Comparison of ENCODE assay signal across 10 cellular contexts in the genomic region with DNA sequence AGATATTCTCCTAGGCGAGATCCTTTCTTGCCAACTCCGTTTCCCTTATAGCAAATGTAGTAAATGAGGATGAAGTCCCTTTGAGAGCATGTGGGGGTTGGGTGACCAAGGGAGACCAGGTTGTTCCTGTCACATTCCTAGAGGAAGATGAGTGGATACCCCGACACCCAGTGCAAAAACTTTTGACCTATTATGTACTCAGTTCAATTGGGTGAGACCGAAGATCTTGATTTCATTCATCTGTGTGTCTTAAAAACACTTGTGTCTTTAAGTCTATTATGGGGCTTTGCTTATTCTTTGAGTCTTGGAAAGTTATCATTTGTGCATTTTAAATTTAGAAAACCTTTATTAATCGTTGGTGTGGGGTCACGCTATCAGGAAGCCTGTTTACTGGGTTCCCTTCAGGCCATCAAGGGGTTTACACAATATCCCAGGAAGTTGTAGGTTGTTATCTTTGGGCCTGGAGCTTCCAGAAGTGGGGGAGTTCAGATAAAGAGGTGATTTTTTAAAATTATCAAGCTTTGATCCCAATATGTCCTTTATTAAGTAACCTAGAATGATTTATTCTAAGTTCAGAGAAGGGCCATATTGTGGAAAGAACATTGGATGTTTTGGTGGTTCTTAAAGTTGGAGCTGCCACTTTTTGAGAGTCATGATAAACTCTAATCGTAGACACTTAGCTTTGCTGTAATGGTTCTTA. TPM values are rescaled to one million over a fixed set of nuclear protein-coding genes. Genes with fewer than 3 reads are reported as not detected.
DNase-seq lines count a peak whose midpoint lies in the region; ATAC-seq and TF ChIP-seq lines count a peak whose summit lies in the region.
"Had no signal": no experiment of that assay in that cellular context is flagged by ENCODE, and none has a peak within 500 bp of the region (broad histone marks: within the 10 kb centered on the region; RNA-seq: fewer than 3 reads in every experiment).

No MANE protein-coding gene starts in this region.

- peak; percentile 38 to 68 for TF ChIP-seq POLR2A in adrenal gland (IDR thresholded peaks at IDR 0.05)

- H3K36me3 ChIP-seq in HEK293 (ENCODE audit: control insufficient read depth in 2 of 2, insufficient read depth in 1 of 2, low read length in 2 of 2) (peaks cover 0 to 11% of the 10 kb centered on the region in 2 experiments; a peak in 1 of 3 replicates), adrenal gland (replicated peaks in 1 of 2) (peaks cover 0 to 17% of the 10 kb centered on the region in 2 donors)
- no peaks in the 10 kb centered on the region for H3K36me3 ChIP-seq in effector memory CD4-positive, alpha-beta T cell (ENCODE audit: control insufficient read depth, insufficient read depth, low read length)

- TF ChIP-seq CTCF in HEK293 (tag by site-specific recombination; IDR thresholded peaks at IDR 0.05) (no peak), adrenal gland (IDR thresholded peaks at IDR 0.05) (peak in 4 of 6 experiments; percentile 21 to 49 (median 28)), GM10248 (IDR thresholded peaks at IDR 0.05; ENCODE audit: control extremely low read depth, extremely low read depth, low read depth, missing control alignments) (no peak)

- intact Hi-C loops in adrenal gland (cut with DNase I), result loop anchor here in 1 of 2 donors (5.0 kb wide), 2 partner anchors 38 to 188 kb away; no protein-coding TSS in a partner anchor

- H3K9me3 ChIP-seq in HEK293 (ENCODE audit: control insufficient read depth, insufficient read depth, low read depth, low read length) (no peaks in the 10 kb centered on the region), adrenal gland (replicated peaks in 1 of 3) (no peaks in the 10 kb centered on the region)
- H3K9me3 ChIP-seq in effector memory CD4-positive, alpha-beta T cell (ENCODE audit: control insufficient read depth, low read length), result no peaks in the 10 kb centered on the region

- CTCF ChIA-PET in HEK293 (lab: Yijun Ruan, JAX), result interaction anchor here (0.7 to 7.6 kb wide), 6 partner anchors 9 to 212 kb away, joined by 3 to 85 read pairs (median 4); no protein-coding TSS in a partner anchor
- CTCF ChIA-PET in GM10248 (lab: Yijun Ruan, JAX), result interaction anchor here (1.1 to 4.2 kb wide), 8 partner anchors 9 to 202 kb away, joined by 3 to 25 read pairs (median 5); partner anchors contain the start of gene HS1BP3

- ATAC-seq in HG03342 (IDR thresholded peaks at IDR 0.05; ENCODE audit: unreplicated experiment), result no peak

- no peak overlapping the region for H3K27ac ChIP-seq in HEK293 (ENCODE audit: extremely low read depth, low read depth, low read length)
- H3K27ac ChIP-seq in adrenal gland, result peak overlapping the region; percentile 95 to 99 (median 98)
- H3K27ac ChIP-seq in skin epidermis, result peak overlapping the region in 17 of 21 experiments; percentile 38 to 100 (median 97)
- H3K27ac ChIP-seq in effector memory CD4-positive, alpha-beta T cell (ENCODE audit: insufficient read depth, low read length, poor library complexity, severe bottlenecking), result no peak overlapping the region

- POLR2A ChIA-PET in HEK293 (lab: Yijun Ruan, JAX) (interaction anchor here (0.7 to 7.6 kb wide), 14 partner anchors 10 to 202 kb away, joined by 3 to 150 read pairs (median 32); partner anchors contain the start of gene HS1BP3), GM10248 (lab: Yijun Ruan, JAX) (interaction anchor here (0.6 to 5.1 kb wide), 11 partner anchors 17 to 202 kb away, joined by 3 to 82 read pairs (median 4); partner anchors contain the start of gene HS1BP3)

- H3K4me1 ChIP-seq in HEK293 (ENCODE audit: control insufficient read depth, insufficient read depth, low read length) (peaks cover 9% of the 10 kb centered on the region), adrenal gland (replicated peaks in 1 of 2) (peaks cover 27% of the 10 kb centered on the region in 2 donors)
- peaks cover 9% of the 10 kb centered on the region for H3K4me1 ChIP-seq in effector memory CD4-positive, alpha-beta T cell (ENCODE audit: control insufficient read depth, insufficient read depth, low read length, poor library complexity, severe bottlenecking)

- DNase-seq in adrenal gland, result peak; percentile 47 to 79 (median 71)
- DNase-seq in islet precursor cell, result peak; percentile 73
- no peak for DNase-seq in NCI-H2029 (lab: John Stamatoyannopoulos, UW)
- no peak for DNase-seq in GM10248 (ENCODE audit: extremely low spot score)
- DNase-seq in effector memory CD4-positive, alpha-beta T cell, result no peak
- DNase-seq: activated naive CD4-positive, alpha-beta T cell treated with anti-CD3 and anti-CD28 coated beads, Interleukin-2, amount 50 U/mL, for 16 hours; NCI-H510A treated with DMSO at 0.1 percent for 48 hours had no signal

- H3K4me3 ChIP-seq in HEK293 (ENCODE audit: low read depth, low read length), result peak overlapping the region; percentile 90; the same call in 1 of the 2 replicates
- H3K4me3 ChIP-seq in adrenal gland, result peak overlapping the region in 2 of 4 donors; percentile 77 to 91
- peak overlapping the region; percentile 58 to 94 (median 66) for H3K4me3 ChIP-seq in skin epidermis
- H3K4me3 ChIP-seq in effector memory CD4-positive, alpha-beta T cell (ENCODE audit: insufficient read depth, low read depth, low read length, poor library complexity, severe bottlenecking), result no peak overlapping the region

- H3K27me3 ChIP-seq in adrenal gland, result no peaks in the 10 kb centered on the region
- peaks cover 4% of the 10 kb centered on the region for H3K27me3 ChIP-seq in effector memory CD4-positive, alpha-beta T cell (replicated peaks; ENCODE audit: control insufficient read depth, insufficient read depth, low read length, poor library complexity, severe bottlenecking)

- 15 to 18% (median 17%) methylated on average over 7 of the region's 7 CpGs for WGBS in adrenal gland, 4 donors

TF ChIP-seq in HEK293, 187 proteins besides CTCF, POLR2A, EP300 and RAD21 (continues in another document):
- TF ChIP-seq, protein P1, sequence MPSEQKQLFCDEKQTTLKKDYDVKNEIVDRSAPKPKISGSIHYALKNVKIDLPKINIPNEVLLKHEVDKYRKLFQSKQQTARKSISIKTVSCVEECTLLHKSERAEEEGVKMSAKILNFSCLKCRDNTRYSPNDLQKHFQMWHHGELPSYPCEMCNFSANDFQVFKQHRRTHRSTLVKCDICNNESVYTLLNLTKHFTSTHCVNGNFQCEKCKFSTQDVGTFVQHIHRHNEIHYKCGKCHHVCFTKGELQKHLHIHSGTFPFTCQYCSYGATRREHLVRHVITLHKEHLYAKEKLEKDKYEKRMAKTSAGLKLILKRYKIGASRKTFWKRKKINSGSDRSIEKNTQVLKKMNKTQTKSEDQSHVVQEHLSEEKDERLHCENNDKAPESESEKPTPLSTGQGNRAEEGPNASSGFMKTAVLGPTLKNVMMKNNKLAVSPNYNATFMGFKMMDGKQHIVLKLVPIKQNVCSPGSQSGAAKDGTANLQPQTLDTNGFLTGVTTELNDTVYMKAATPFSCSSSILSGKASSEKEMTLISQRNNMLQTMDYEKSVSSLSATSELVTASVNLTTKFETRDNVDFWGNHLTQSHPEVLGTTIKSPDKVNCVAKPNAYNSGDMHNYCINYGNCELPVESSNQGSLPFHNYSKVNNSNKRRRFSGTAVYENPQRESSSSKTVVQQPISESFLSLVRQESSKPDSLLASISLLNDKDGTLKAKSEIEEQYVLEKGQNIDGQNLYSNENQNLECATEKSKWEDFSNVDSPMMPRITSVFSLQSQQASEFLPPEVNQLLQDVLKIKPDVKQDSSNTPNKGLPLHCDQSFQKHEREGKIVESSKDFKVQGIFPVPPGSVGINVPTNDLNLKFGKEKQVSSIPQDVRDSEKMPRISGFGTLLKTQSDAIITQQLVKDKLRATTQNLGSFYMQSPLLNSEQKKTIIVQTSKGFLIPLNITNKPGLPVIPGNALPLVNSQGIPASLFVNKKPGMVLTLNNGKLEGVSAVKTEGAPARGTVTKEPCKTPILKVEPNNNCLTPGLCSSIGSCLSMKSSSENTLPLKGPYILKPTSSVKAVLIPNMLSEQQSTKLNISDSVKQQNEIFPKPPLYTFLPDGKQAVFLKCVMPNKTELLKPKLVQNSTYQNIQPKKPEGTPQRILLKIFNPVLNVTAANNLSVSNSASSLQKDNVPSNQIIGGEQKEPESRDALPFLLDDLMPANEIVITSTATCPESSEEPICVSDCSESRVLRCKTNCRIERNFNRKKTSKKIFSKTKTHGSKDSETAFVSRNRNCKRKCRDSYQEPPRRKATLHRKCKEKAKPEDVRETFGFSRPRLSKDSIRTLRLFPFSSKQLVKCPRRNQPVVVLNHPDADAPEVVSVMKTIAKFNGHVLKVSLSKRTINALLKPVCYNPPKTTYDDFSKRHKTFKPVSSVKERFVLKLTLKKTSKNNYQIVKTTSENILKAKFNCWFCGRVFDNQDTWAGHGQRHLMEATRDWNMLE (tag by site-specific recombination; conservative IDR thresholded peaks at IDR 0.05; ENCODE audit: low read depth), result no peak
- TF ChIP-seq ZNF473 (tag by site-specific recombination; IDR thresholded peaks at IDR 0.05) (no peak), ZNF768 (tag by site-specific recombination; IDR thresholded peaks at IDR 0.05) (no peak), ZNF132 (tag by site-specific recombination; IDR thresholded peaks at IDR 0.05; ENCODE audit: borderline replicate concordance) (no peak), ZNF544 (tag by site-specific recombination; IDR thresholded peaks at IDR 0.05) (no peak), BCL11A (tag by site-specific recombination; IDR thresholded peaks at IDR 0.05; ENCODE audit: low read depth) (no peak), YY2 (tag by site-specific recombination; IDR thresholded peaks at IDR 0.05) (no peak), TCF7L2 (IDR thresholded peaks at IDR 0.05; ENCODE audit: borderline replicate concordance, low read depth, low read length) (no peak), ZNF394 (tag by site-specific recombination; IDR thresholded peaks at IDR 0.05; ENCODE audit: borderline replicate concordance) (no peak)
- TF ChIP-seq, protein P2, sequence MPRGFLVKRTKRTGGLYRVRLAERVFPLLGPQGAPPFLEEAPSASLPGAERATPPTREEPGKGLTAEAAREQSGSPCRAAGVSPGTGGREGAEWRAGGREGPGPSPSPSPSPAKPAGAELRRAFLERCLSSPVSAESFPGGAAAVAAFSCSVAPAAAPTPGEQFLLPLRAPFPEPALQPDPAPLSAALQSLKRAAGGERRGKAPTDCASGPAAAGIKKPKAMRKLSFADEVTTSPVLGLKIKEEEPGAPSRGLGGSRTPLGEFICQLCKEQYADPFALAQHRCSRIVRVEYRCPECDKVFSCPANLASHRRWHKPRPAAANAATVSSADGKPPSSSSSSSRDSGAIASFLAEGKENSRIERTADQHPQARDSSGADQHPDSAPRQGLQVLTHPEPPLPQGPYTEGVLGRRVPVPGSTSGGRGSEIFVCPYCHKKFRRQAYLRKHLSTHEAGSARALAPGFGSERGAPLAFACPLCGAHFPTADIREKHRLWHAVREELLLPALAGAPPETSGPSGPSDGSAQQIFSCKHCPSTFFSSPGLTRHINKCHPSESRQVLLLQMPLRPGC (tag by site-specific recombination; IDR thresholded peaks at IDR 0.05), result peak; percentile 57; the same call in 1 of the 2 replicates

RNA-seq across cellular contexts. Expression of gene RHOB, which starts 2.8 kb away (rescaled TPM):
- 1,000 to 10,000 TPM in 2 of 8 donors, 100 to 1,000 TPM in 6; 299 to 1,281 (median 765) TPM for total RNA-seq in adrenal gland
- 100 to 1,000 TPM; 130 to 271 (median 232) TPM for polyA plus RNA-seq in adrenal gland

Comparison
In these comparisons a context has a peak if more than half of its experiments do, and no peak if none do; other contexts are left out.
1. H3K27ac ChIP-seq: peak in adrenal gland (5 of 5) and skin epidermis (17 of 21); none in HEK293 (single experiment) and effector memory CD4-positive, alpha-beta T cell (single experiment).
2. CTCF ChIP-seq: peak in adrenal gland (4 of 6); none in HEK293 (single experiment) and GM10248 (single experiment).
3. DNase-seq: peak in adrenal gland (7 of 7) and islet precursor cell (single experiment); none in NCI-H2029 (single experiment), GM10248 (single experiment) and effector memory CD4-positive, alpha-beta T cell (0 of 3).